ENCODE assay signal across 8 cellular contexts in the genomic region with DNA sequence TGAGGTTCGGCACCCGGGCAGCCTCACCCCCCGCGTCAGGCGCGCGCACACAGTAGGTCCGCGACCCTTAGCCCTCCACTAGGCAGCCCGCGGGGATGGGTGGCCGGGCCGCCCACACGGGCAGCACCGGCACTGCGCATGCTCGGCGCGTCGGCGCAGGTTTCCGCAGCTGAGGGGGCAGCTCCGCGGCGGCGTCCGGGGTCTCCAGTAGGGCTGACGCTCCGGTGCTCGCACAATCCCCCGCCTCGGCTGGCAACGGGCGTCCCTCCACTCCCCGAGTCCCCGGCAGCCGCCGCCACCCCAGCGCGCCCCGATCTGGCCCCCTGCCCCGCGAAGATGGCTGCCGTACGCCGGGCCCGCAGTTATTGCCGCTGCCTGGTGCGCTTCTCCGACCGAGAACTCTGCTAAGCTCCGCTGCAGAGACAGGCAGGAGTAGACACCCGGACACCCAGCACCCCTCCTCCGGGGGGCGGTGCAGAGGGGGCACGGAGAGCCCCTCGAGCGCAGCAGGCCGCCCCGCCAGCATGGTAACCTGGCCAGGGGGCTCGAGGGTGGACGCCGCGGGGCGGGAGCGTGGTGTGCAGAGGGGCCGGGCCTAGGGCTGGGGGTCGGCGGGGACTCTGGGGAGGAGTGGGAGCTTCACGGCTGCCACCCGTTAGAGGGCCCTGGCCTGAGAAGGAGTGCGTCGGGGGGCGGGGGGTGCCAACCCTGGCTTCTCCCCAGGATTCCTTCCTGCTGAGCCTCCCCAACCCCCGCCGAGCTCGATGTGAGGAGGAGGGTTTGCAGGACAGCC. TPM values are rescaled to one million over a fixed set of nuclear protein-coding genes. Genes with fewer than 3 reads are reported as not detected.
DNase-seq lines count a peak whose midpoint lies in the region; ATAC-seq and TF ChIP-seq lines count a peak whose summit lies in the region.

A gene (plus strand): TSS at position 139 of the 793 bp plus-strand sequence. CDS start 386 bp downstream, at position 525.

- ATAC-seq in activated B cell treated with CpG ODN at 0.5 μM for 24 hours (ENCODE audit: low read depth), result peak; percentile 60
- peak; percentile 55 for ATAC-seq in central memory CD8-positive, alpha-beta T cell (replicated peaks; ENCODE audit: extremely low read depth, poor library complexity, severe bottlenecking)

- CTCF ChIA-PET in activated B cell treated with CpG ODN at 0.5 μM for 24 hours (lab: Charles Lee), result interaction anchor here (1.4 to 1.5 kb wide), 2 partner anchors 69 to 70 kb away, joined by 3 to 4 read pairs; a partner anchor contains a TSS

- H3K4me3 Mint-ChIP-seq in HFFc6 (peak within 1 kb of the TSS; percentile 94), activated B cell treated with CpG ODN at 0.5 μM for 24 hours (peak within 1 kb of the TSS; percentile 100)
- peak within 1 kb of the TSS; percentile 95 for H3K4me3 Mint-ChIP-seq in central memory CD8-positive, alpha-beta T cell

- H3K27me3 Mint-ChIP-seq in HFFc6 (ENCODE audit: insufficient read depth), result no peaks in the 10 kb centered on the region
- no peaks in the 10 kb centered on the region for H3K27me3 Mint-ChIP-seq in activated B cell treated with CpG ODN at 0.5 μM for 24 hours
- no peaks in the 10 kb centered on the region for H3K27me3 Mint-ChIP-seq in central memory CD8-positive, alpha-beta T cell

- H3K36me3 Mint-ChIP-seq in HFFc6 (ENCODE audit: low read depth) (no peaks in the 10 kb centered on the region; the same call in 1 of the 2 replicates), activated B cell treated with CpG ODN at 0.5 μM for 24 hours (ENCODE audit: low read depth) (peaks cover 7% of the 10 kb centered on the region)
- H3K36me3 Mint-ChIP-seq in central memory CD8-positive, alpha-beta T cell (ENCODE audit: insufficient read depth), result peaks cover 11% of the 10 kb centered on the region

- intact Hi-C loops in activated B cell treated with CpG ODN at 0.5 μM for 24 hours (cut with micrococcal nuclease), result loop anchor here (1.0 to 2.0 kb wide), 3 partner anchors 419 to 483 kb away; a partner anchor contains a TSS

- DNase-seq in DMS 273 (lab: John Stamatoyannopoulos, UW; ENCODE audit: unreplicated experiment) (peak; percentile 82), DMS 273 treated with DMSO at 0.1 percent for 48 hours (lab: John Stamatoyannopoulos, UW) (no peak), HFFc6 (no peak), NCI-H1092 (lab: John Stamatoyannopoulos, UW) (peak; percentile 14), activated B cell treated with CpG ODN at 0.5 μM for 24 hours (peak; percentile 83), left kidney (ENCODE audit: low read depth, low spot score) (peak; percentile 89)
- peak; percentile 63 to 69 for DNase-seq in central memory CD8-positive, alpha-beta T cell (ENCODE audit: low spot score in 2 of 2)
- DNase-seq in stimulated activated CD4-positive, alpha-beta T cell treated with anti-CD3 and anti-CD28 coated beads, Interleukin-2, amount 100 ng/mL, for 24 hours, result peak; percentile 76 to 81

- TF ChIP-seq CTCF in HFFc6 (IDR thresholded peaks at IDR 0.05) (no peak), activated B cell treated with CpG ODN at 0.5 μM for 24 hours (IDR thresholded peaks at IDR 0.05) (no peak)

- POLR2A ChIA-PET in activated B cell treated with CpG ODN at 0.5 μM for 24 hours (lab: Charles Lee), result interaction anchor here (1.1 to 2.6 kb wide), 2 partner anchors 70 to 729 kb away, joined by 4 to 12 read pairs; a partner anchor contains a TSS

- H3K27ac Mint-ChIP-seq in HFFc6 (peak within 1 kb of the TSS; percentile 87), activated B cell treated with CpG ODN at 0.5 μM for 24 hours (peak within 1 kb of the TSS; percentile 99)
- H3K27ac Mint-ChIP-seq in central memory CD8-positive, alpha-beta T cell (ENCODE audit: low read depth), result peak within 1 kb of the TSS; percentile 92

- H3K9me3 Mint-ChIP-seq in HFFc6, result no peaks in the 10 kb centered on the region
- H3K9me3 Mint-ChIP-seq in activated B cell treated with CpG ODN at 0.5 μM for 24 hours, result no peaks in the 10 kb centered on the region
- no peaks in the 10 kb centered on the region for H3K9me3 Mint-ChIP-seq in central memory CD8-positive, alpha-beta T cell

- peaks cover 36% of the 10 kb centered on the region for H3K4me1 Mint-ChIP-seq in HFFc6 (ENCODE audit: low read depth)
- H3K4me1 Mint-ChIP-seq in activated B cell treated with CpG ODN at 0.5 μM for 24 hours, result peaks cover 51% of the 10 kb centered on the region
- peaks cover 48% of the 10 kb centered on the region for H3K4me1 Mint-ChIP-seq in central memory CD8-positive, alpha-beta T cell

RNA-seq across cellular contexts. Expression of the gene that starts here (rescaled TPM):
- 100 to 1,000 TPM; 105 to 135 (median 122) TPM for total RNA-seq in HFFc6 (2021; fragmentation: NEBNext Ultra II Directional; extraction: Animal tissue kit (Norgen Biotek cat#: 25700))
- total RNA-seq in activated B cell treated with CpG ODN at 0.5 μM for 24 hours, result 53.5 and 62.1 TPM in 2 replicates

Comparison
In these comparisons a context has a peak if more than half of its experiments do, and no peak if none do; other contexts are left out.
1. DNase-seq: peak in DMS 273 (single experiment), NCI-H1092 (single experiment), activated B cell treated with CpG ODN at 0.5 μM for 24 hours (single experiment), central memory CD8-positive, alpha-beta T cell (2 of 2), left kidney (single experiment) and stimulated activated CD4-positive, alpha-beta T cell treated with anti-CD3 and anti-CD28 coated beads, Interleukin-2, amount 100 ng/mL, for 24 hours (2 of 2); none in DMS 273 treated with DMSO at 0.1 percent for 48 hours (single experiment) and HFFc6 (single experiment).
2. Peak in every context shown above with its lines, with median percentiles within 50 percentile points of each other: H3K27ac Mint-ChIP-seq and H3K4me3 Mint-ChIP-seq.